ENCODE assay signal across 31 cellular contexts in the genomic region with DNA sequence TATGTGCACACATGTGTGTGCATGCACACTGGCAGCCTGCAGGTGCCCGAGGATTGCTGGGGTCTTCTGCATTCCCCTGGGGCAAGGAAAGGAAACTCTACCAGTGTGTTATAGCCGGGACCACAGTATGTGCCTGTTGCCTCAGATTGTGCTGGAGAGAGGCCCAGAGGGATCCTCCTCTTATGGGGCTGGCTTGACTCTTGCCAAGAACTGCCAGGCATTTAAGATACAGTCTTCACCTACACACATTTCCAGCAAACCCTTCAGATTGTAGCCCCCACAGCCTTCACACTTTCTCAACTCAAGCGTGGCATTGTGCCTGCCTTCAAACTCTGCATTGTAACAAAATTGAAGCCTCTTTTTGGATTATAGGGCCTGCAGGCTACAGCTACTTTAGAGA.
DNase-seq lines count a peak whose midpoint lies in the region; ATAC-seq and TF ChIP-seq lines count a peak whose summit lies in the region.
"Had no signal": no experiment of that assay in that cellular context is flagged by ENCODE, and none has a peak within 500 bp of the region (broad histone marks: within the 10 kb centered on the region; RNA-seq: fewer than 3 reads in every experiment).

No MANE protein-coding gene starts in this region.

- H3K4me3 Mint-ChIP-seq in neural progenitor cell = no peak overlapping the region
- H3K4me3 Mint-ChIP-seq: activated naive CD8-positive, alpha-beta T cell treated with anti-CD3 and anti-CD28 coated beads, Interleukin-2, amount 10 ng/mL, durations not matched to agents 7 days and 5 days; natural killer cell treated with Interleukin-12 subunit alpha and Interleukin-12 subunit beta and Interleukin-15 and Interleukin-18, amount 100 ng/mL, for 72 hours; T-cell had no signal

- peaks cover 28% of the 10 kb centered on the region for H3K4me1 ChIP-seq in neural progenitor cell
- no peaks in the 10 kb centered on the region for H3K4me1 ChIP-seq in right lobe of liver
- H3K4me1 ChIP-seq: A549, lower lobe of right lung, spleen had no signal

- H3K36me3 ChIP-seq in neural progenitor cell (no peaks in the 10 kb centered on the region), right lobe of liver (no peaks in the 10 kb centered on the region)
- H3K36me3 ChIP-seq: lower lobe of right lung, ovary, spleen had no signal

- H3K9ac ChIP-seq in neural progenitor cell = no peak overlapping the region

- H3K4me3 ChIP-seq in neural progenitor cell (no peak overlapping the region), right lobe of liver (no peak overlapping the region)
- H3K4me3 ChIP-seq: A549, K562, lower lobe of right lung, mucosa of descending colon, ovary, spleen, testis had no signal

- H3K27me3 ChIP-seq in neural progenitor cell = no peaks in the 10 kb centered on the region
- no peaks in the 10 kb centered on the region for H3K27me3 ChIP-seq in right lobe of liver
- H3K27me3 ChIP-seq: ovary, spleen, testis had no signal

- H3K36me3 Mint-ChIP-seq in neural progenitor cell = no peaks in the 10 kb centered on the region

- 68% methylated on average over 2 of the region's 3 CpGs for WGBS in right lobe of liver (ENCODE audit: insufficient coverage, low coverage, low lambda C conversion rate, missing lambda C conversion rate)

- H4K20me1 ChIP-seq in neural progenitor cell (ENCODE audit: low read depth) = no peaks in the 10 kb centered on the region

- H3K27me3 Mint-ChIP-seq in neural progenitor cell (ENCODE audit: insufficient read depth, low read depth) = peaks cover 2% of the 10 kb centered on the region
- H3K27me3 Mint-ChIP-seq: activated naive CD8-positive, alpha-beta T cell treated with anti-CD3 and anti-CD28 coated beads, Interleukin-2, amount 10 ng/mL, durations not matched to agents 7 days and 5 days; T-cell had no signal

- no peaks in the 10 kb centered on the region for H3F3A ChIP-seq in neural progenitor cell (ENCODE audit: low read depth)

- no peak for TF ChIP-seq POLR2A in right lobe of liver (IDR thresholded peaks at IDR 0.05)

- H3K9me3 ChIP-seq in neural progenitor cell (ENCODE audit: low read depth) (peaks cover 4% of the 10 kb centered on the region), right lobe of liver (no peaks in the 10 kb centered on the region)
- H3K9me3 ChIP-seq: A549, lower lobe of right lung, mucosa of descending colon, ovary, testis had no signal

- H3K27ac ChIP-seq in neural progenitor cell (no peak overlapping the region), right lobe of liver (no peak overlapping the region)
- H3K27ac ChIP-seq: A549, lower lobe of right lung, ovary, spleen, testis had no signal

- intact Hi-C loops in Right ventricle myocardium inferior (cut with DNase I) = no loop called here
- intact Hi-C loops in cardiac septum (cut with DNase I) = loop anchor here (1.0 kb wide), 1 partner anchor 29 kb away; no protein-coding TSS in a partner anchor
- intact Hi-C loops in Right ventricle myocardium superior (cut with DNase I) = no loop called here
- intact Hi-C loops in right lobe of liver (cut with DNase I) = no loop called here

- no peaks in the 10 kb centered on the region for H3K79me2 ChIP-seq in neural progenitor cell (ENCODE audit: low read depth)

- H3K9me3 Mint-ChIP-seq in neural progenitor cell = peaks cover 6% of the 10 kb centered on the region

- DNase-seq in Right ventricle myocardium inferior (ENCODE audit: missing footprints) (no peak), cardiac septum (ENCODE audit: low spot score) (no peak), Right ventricle myocardium superior (peak; percentile 46), neural progenitor cell (ENCODE audit: low spot score) (no peak), right lobe of liver (no peak), T1000 (lab: John Stamatoyannopoulos, UW) (no peak)
- DNase-seq: activated CD4-positive, alpha-beta T cell treated with anti-CD3 and anti-CD28 coated beads, Interleukin-2, amount 50 U/mL, for 1 hour; activated CD4-positive, CD25-positive, alpha-beta regulatory T cell; activated gamma-delta T cell treated with Interleukin-2 at 50 U/mL for 16 hours; activated naive CD8-positive, alpha-beta T cell treated with anti-CD3 and anti-CD28 coated beads, Interleukin-2, amount 10 ng/mL, durations not matched to agents 7 days and 5 days; activated T-cell treated with anti-CD3 and anti-CD28 coated beads, Interleukin-2, amount 50 U/mL, for 48 hours; central memory CD4-positive, alpha-beta T cell; cortex of kidney; erythroblast; GOT3; lower lobe of right lung; mucosa of descending colon; NCI-H774; ovary; retina; RPMI8226; spleen; stimulated activated CD4-positive, alpha-beta T cell treated with anti-CD3 and anti-CD28 coated beads, Interleukin-2, amount 100 ng/mL, for 24 hours; stimulated activated naive CD8-positive, alpha-beta T cell treated with anti-CD3 and anti-CD28 coated beads, Interleukin-15, Interleukin-2, amounts not matched to agents 100 U/mL and 50 U/mL, for 24 hours; T-cell; testis had no signal

- no peak overlapping the region for H3K27ac Mint-ChIP-seq in neural progenitor cell
- H3K27ac Mint-ChIP-seq: activated naive CD8-positive, alpha-beta T cell treated with anti-CD3 and anti-CD28 coated beads, Interleukin-2, amount 10 ng/mL, durations not matched to agents 7 days and 5 days; natural killer cell treated with Interleukin-12 subunit alpha and Interleukin-12 subunit beta and Interleukin-15 and Interleukin-18, amount 100 ng/mL, for 72 hours; T-cell had no signal

- no peak overlapping the region for H3K4me2 ChIP-seq in neural progenitor cell
- H3K4me2 ChIP-seq: A549 had no signal

- TF ChIP-seq CTCF in neural progenitor cell (IDR thresholded peaks at IDR 0.05) = no peak
- TF ChIP-seq CTCF in right lobe of liver (IDR thresholded peaks at IDR 0.05) = no peak

- ATAC-seq in Right ventricle myocardium inferior (peak; percentile 71), Right ventricle myocardium superior (ENCODE audit: poor library complexity) (peak; percentile 86), GM18867 (IDR thresholded peaks at IDR 0.05; ENCODE audit: unreplicated experiment) (no peak), HG03097 (IDR thresholded peaks at IDR 0.05; ENCODE audit: low FRiP score, unreplicated experiment) (no peak), right lobe of liver (no peak)
- ATAC-seq: A549; K562; mucosa of descending colon; natural killer cell treated with Interleukin-12 subunit alpha and Interleukin-12 subunit beta and Interleukin-15 and Interleukin-18, amount 100 ng/mL, for 72 hours; stimulated activated naive CD8-positive, alpha-beta T cell treated with anti-CD3 and anti-CD28 coated beads, Interleukin-15, Interleukin-2, amounts not matched to agents 100 U/mL and 50 U/mL, for 24 hours; T-cell had no signal

- H3K4me1 Mint-ChIP-seq in neural progenitor cell = peaks cover 13% of the 10 kb centered on the region

- H2AFZ ChIP-seq in neural progenitor cell (replicated peaks) = peak overlapping the region; percentile 75

Comparison
In these comparisons a context has a peak if more than half of its experiments do, and no peak if none do; other contexts are left out.
1. ATAC-seq: peak in Right ventricle myocardium inferior (single experiment) and Right ventricle myocardium superior (single experiment); none in GM18867 (single experiment), HG03097 (single experiment) and right lobe of liver (0 of 4).